In genomic region chr5:17114233-17114632, GRCh38 we compare ENCODE assay signal across 21 cellular contexts.
DNase-seq lines count a peak whose midpoint lies in the region; ATAC-seq and TF ChIP-seq lines count a peak whose summit lies in the region.
"Had no signal": no experiment of that assay in that cellular context is flagged by ENCODE, and none has a peak within 500 bp of the region (broad histone marks: within the 10 kb centered on the region; RNA-seq: fewer than 3 reads in every experiment).

No MANE protein-coding gene starts in this region.

- H3K27me3 Mint-ChIP-seq in HFFc6 (ENCODE audit: insufficient read depth) = no peaks in the 10 kb centered on the region
- H3K27me3 Mint-ChIP-seq: memory B cell; natural killer cell treated with Interleukin-12 subunit alpha and Interleukin-12 subunit beta and Interleukin-15 and Interleukin-18, amount 100 ng/mL, for 72 hours had no signal

- peak overlapping the region; percentile 56 for H3K4me3 Mint-ChIP-seq in HFFc6
- H3K4me3 Mint-ChIP-seq: activated CD4-positive, alpha-beta T cell treated with anti-CD3 and anti-CD28 coated beads, Interleukin-2, amount 10 ng/mL, durations not matched to agents 7 days and 5 days; activated naive CD8-positive, alpha-beta T cell treated with anti-CD3 and anti-CD28 coated beads for 36 hours; memory B cell; natural killer cell treated with Interleukin-12 subunit alpha and Interleukin-12 subunit beta and Interleukin-15 and Interleukin-18, amount 100 ng/mL, for 72 hours; stimulated activated memory B cell treated with anti-CD40 and anti-IgM and Interleukin-4, amounts not matched to agents 10 μg/mL and 1 μg/mL and 100 μg/mL, for 72 hours had no signal

- H3K27ac ChIP-seq in brain microvascular endothelial cell (peak overlapping the region; percentile 97), thyroid gland (peak overlapping the region; percentile 40 to 82 (median 78))
- H3K27ac ChIP-seq: breast epithelium, epithelial cell of prostate, gastrocnemius medialis had no signal

- H3K9me3 Mint-ChIP-seq in HFFc6 = no peaks in the 10 kb centered on the region
- H3K9me3 Mint-ChIP-seq: activated CD4-positive, alpha-beta T cell treated with anti-CD3 and anti-CD28 coated beads, Interleukin-2, amount 10 ng/mL, durations not matched to agents 7 days and 5 days; activated naive CD8-positive, alpha-beta T cell treated with anti-CD3 and anti-CD28 coated beads for 36 hours; activated T-helper 2 cell treated with anti-CD3 and anti-CD28 coated beads, Interferon-gamma antibody, Interleukin-2, Interleukin-4, amounts not matched to agents 10 μg/mL and 5 μg/mL and 100 μg/mL, durations not matched to agents 14 hours and 24 hours and 36 hours; memory B cell; stimulated activated memory B cell treated with anti-CD40 and anti-IgM and Interleukin-4, amounts not matched to agents 10 μg/mL and 1 μg/mL and 100 μg/mL, for 72 hours had no signal

- TF ChIP-seq CTCF in HFFc6 (IDR thresholded peaks at IDR 0.05) (no peak), brain microvascular endothelial cell (IDR thresholded peaks at IDR 0.05; ENCODE audit: low read depth, low read length, missing control alignments) (no peak), thyroid gland (IDR thresholded peaks at IDR 0.05) (no peak)

- TF ChIP-seq POLR2A in thyroid gland (IDR thresholded peaks at IDR 0.05) = no peak

- no peaks in the 10 kb centered on the region for H3K9me3 ChIP-seq in thyroid gland
- H3K9me3 ChIP-seq: breast epithelium, gastrocnemius medialis, testis had no signal

- H3K36me3 ChIP-seq in brain microvascular endothelial cell (replicated peaks) = no peaks in the 10 kb centered on the region
- no peaks in the 10 kb centered on the region for H3K36me3 ChIP-seq in thyroid gland
- H3K36me3 ChIP-seq: breast epithelium, gastrocnemius medialis had no signal

- no peaks in the 10 kb centered on the region for H3K27me3 ChIP-seq in brain microvascular endothelial cell (replicated peaks)
- no peaks in the 10 kb centered on the region for H3K27me3 ChIP-seq in thyroid gland
- H3K27me3 ChIP-seq: breast epithelium, gastrocnemius medialis, testis had no signal

- WGBS in thyroid gland, 2 donors = 59 to 60% methylated on average over 6 of the region's 6 CpGs

- ATAC-seq in left colon (peak; percentile 65), HG03565 (IDR thresholded peaks at IDR 0.05; ENCODE audit: unreplicated experiment) (no peak), GM19328 (IDR thresholded peaks at IDR 0.05; ENCODE audit: unreplicated experiment) (no peak)
- ATAC-seq: gastrocnemius medialis; HCT116; natural killer cell treated with Interleukin-12 subunit alpha and Interleukin-12 subunit beta and Interleukin-15 and Interleukin-18, amount 100 ng/mL, for 72 hours; stimulated activated memory B cell treated with anti-CD40 and anti-IgM and Interleukin-4, amounts not matched to agents 10 μg/mL and 1 μg/mL and 100 μg/mL, for 72 hours had no signal

- H3K4me3 ChIP-seq in brain microvascular endothelial cell (ENCODE audit: low read depth, low read length) (no peak overlapping the region), thyroid gland (replicated peaks in 1 of 3) (no peak overlapping the region)
- H3K4me3 ChIP-seq: breast epithelium, gastrocnemius medialis, testis had no signal

- DNase-seq in HFFc6 = no peak
- DNase-seq in brain microvascular endothelial cell = no peak
- DNase-seq in left colon = no peak
- DNase-seq in thyroid gland = no peak
- no peak for DNase-seq in GF-D8 (lab: John Stamatoyannopoulos, UW)
- DNase-seq: activated CD4-positive, alpha-beta T cell treated with anti-CD3 and anti-CD28 coated beads, Interleukin-2, amount 10 ng/mL, durations not matched to agents 7 days and 5 days; activated naive CD8-positive, alpha-beta T cell treated with anti-CD3 and anti-CD28 coated beads for 36 hours; gastrocnemius medialis; NCI-H2107; NCI-H526; SHP77 treated with DMSO at 0.1 percent for 48 hours; testis had no signal

- peak overlapping the region; percentile 87 for H3K27ac Mint-ChIP-seq in HFFc6
- H3K27ac Mint-ChIP-seq: activated CD4-positive, alpha-beta T cell treated with anti-CD3 and anti-CD28 coated beads, Interleukin-2, amount 10 ng/mL, durations not matched to agents 7 days and 5 days; activated naive CD8-positive, alpha-beta T cell treated with anti-CD3 and anti-CD28 coated beads for 36 hours; activated T-helper 2 cell treated with anti-CD3 and anti-CD28 coated beads, Interferon-gamma antibody, Interleukin-2, Interleukin-4, amounts not matched to agents 10 μg/mL and 5 μg/mL and 100 μg/mL, durations not matched to agents 14 hours and 24 hours and 36 hours; memory B cell; natural killer cell treated with Interleukin-12 subunit alpha and Interleukin-12 subunit beta and Interleukin-15 and Interleukin-18, amount 100 ng/mL, for 72 hours; stimulated activated memory B cell treated with anti-CD40 and anti-IgM and Interleukin-4, amounts not matched to agents 10 μg/mL and 1 μg/mL and 100 μg/mL, for 72 hours had no signal

- H3K4me1 Mint-ChIP-seq in HFFc6 (ENCODE audit: low read depth) = peaks cover 72% of the 10 kb centered on the region

- H3K4me1 ChIP-seq in thyroid gland = peaks cover 36 to 44% of the 10 kb centered on the region in 2 donors
- H3K4me1 ChIP-seq: breast epithelium, gastrocnemius medialis had no signal

- H3K36me3 Mint-ChIP-seq in HFFc6 (ENCODE audit: low read depth) = no peaks in the 10 kb centered on the region; the same call in 1 of the 2 replicates
- H3K36me3 Mint-ChIP-seq: activated naive CD8-positive, alpha-beta T cell treated with anti-CD3 and anti-CD28 coated beads for 36 hours; natural killer cell treated with Interleukin-12 subunit alpha and Interleukin-12 subunit beta and Interleukin-15 and Interleukin-18, amount 100 ng/mL, for 72 hours; stimulated activated memory B cell treated with anti-CD40 and anti-IgM and Interleukin-4, amounts not matched to agents 10 μg/mL and 1 μg/mL and 100 μg/mL, for 72 hours had no signal

- intact Hi-C loops in left colon (cut with DNase I, micrococcal nuclease) (no loop called here), thyroid gland (cut with DNase I) (no loop called here)

- in situ Hi-C loops in brain microvascular endothelial cell (cut with HindIII; ENCODE audit: low pct_ligation_motif_present, low sequenced_read_pairs) = no loop called here
